20 cellular contexts compared by ENCODE assay signal in genomic region chr22:33354928-33355327, GRCh38.
"Had no signal": no experiment of that assay in that cellular context is flagged by ENCODE, and none has a peak within 500 bp of the region (broad histone marks: within the 10 kb centered on the region; RNA-seq: fewer than 3 reads in every experiment).

No MANE protein-coding gene starts in this region.

- H3K27ac ChIP-seq: breast epithelium, esophagus squamous epithelium, foreskin keratinocyte, neutrophil, parathyroid adenoma, transverse colon, vagina had no signal

- ATAC-seq: activated T-cell treated with anti-CD3 and anti-CD28 coated beads, Interleukin-2, amount 50 U/mL, for 72 hours; foreskin keratinocyte; left colon; naive thymus-derived CD8-positive, alpha-beta T cell; stimulated activated naive CD8-positive, alpha-beta T cell treated with anti-CD3 and anti-CD28 coated beads, Interleukin-15, Interleukin-2, amounts not matched to agents 100 U/mL and 50 U/mL, for 24 hours had no signal

- H3K36me3 Mint-ChIP-seq: activated naive CD8-positive, alpha-beta T cell; naive thymus-derived CD8-positive, alpha-beta T cell had no signal

- H3K27ac Mint-ChIP-seq: activated CD4-positive, alpha-beta T cell treated with anti-CD3 and anti-CD28 coated beads, Interleukin-2, amount 10 ng/mL, durations not matched to agents 7 days and 5 days; activated naive CD8-positive, alpha-beta T cell; activated T-cell treated with anti-CD3 and anti-CD28 coated beads, Interleukin-2, amount 50 U/mL, for 72 hours; naive thymus-derived CD8-positive, alpha-beta T cell had no signal

- H3K4me1 ChIP-seq: breast epithelium, esophagus squamous epithelium, parathyroid adenoma, vagina had no signal

- DNase-seq: activated CD4-positive, alpha-beta T cell treated with anti-CD3 and anti-CD28 coated beads, Interleukin-2, amount 10 ng/mL, durations not matched to agents 7 days and 5 days; activated CD8-positive, alpha-beta memory T cell treated with anti-CD3 and anti-CD28 coated beads, Interleukin-2, amount 50 U/mL, for 48 hours; activated gamma-delta T cell treated with Interleukin-2 at 50 U/mL for 16 hours; activated T-cell treated with anti-CD3 and anti-CD28 coated beads, Interleukin-2, amount 50 U/mL, for 72 hours; amygdala; esophagus squamous epithelium; foreskin keratinocyte; glutamatergic neuron; left colon; naive thymus-derived CD8-positive, alpha-beta T cell; retina; stimulated activated CD4-positive, alpha-beta T cell treated with anti-CD3 and anti-CD28 coated beads, Interleukin-4, amount 100 ng/mL, for 4 hours; stimulated activated naive CD8-positive, alpha-beta T cell treated with anti-CD3 and anti-CD28 coated beads, Interleukin-15, Interleukin-2, amounts not matched to agents 100 U/mL and 50 U/mL, for 24 hours; transverse colon had no signal

- H3K4me1 Mint-ChIP-seq: activated CD4-positive, alpha-beta T cell treated with anti-CD3 and anti-CD28 coated beads, Interleukin-2, amount 10 ng/mL, durations not matched to agents 7 days and 5 days; naive thymus-derived CD8-positive, alpha-beta T cell had no signal

- H3K27me3 Mint-ChIP-seq: activated CD4-positive, alpha-beta T cell treated with anti-CD3 and anti-CD28 coated beads, Interleukin-2, amount 10 ng/mL, durations not matched to agents 7 days and 5 days; activated naive CD8-positive, alpha-beta T cell had no signal

- H3K9me3 ChIP-seq: breast epithelium, esophagus squamous epithelium, neutrophil, transverse colon, vagina had no signal

- H3K4me3 Mint-ChIP-seq: activated CD4-positive, alpha-beta T cell treated with anti-CD3 and anti-CD28 coated beads, Interleukin-2, amount 10 ng/mL, durations not matched to agents 7 days and 5 days; activated naive CD8-positive, alpha-beta T cell; activated T-cell treated with anti-CD3 and anti-CD28 coated beads, Interleukin-2, amount 50 U/mL, for 72 hours; naive thymus-derived CD8-positive, alpha-beta T cell had no signal

- H3K36me3 ChIP-seq: breast epithelium, esophagus squamous epithelium, neutrophil, transverse colon, vagina had no signal

- H3K27me3 ChIP-seq: breast epithelium, esophagus squamous epithelium, foreskin keratinocyte, neutrophil, transverse colon, vagina had no signal

- H3K4me3 ChIP-seq: breast epithelium, esophagus squamous epithelium, smooth muscle cell, transverse colon, vagina had no signal
